ENCODE assay signal across 22 cellular contexts in the genomic region with DNA sequence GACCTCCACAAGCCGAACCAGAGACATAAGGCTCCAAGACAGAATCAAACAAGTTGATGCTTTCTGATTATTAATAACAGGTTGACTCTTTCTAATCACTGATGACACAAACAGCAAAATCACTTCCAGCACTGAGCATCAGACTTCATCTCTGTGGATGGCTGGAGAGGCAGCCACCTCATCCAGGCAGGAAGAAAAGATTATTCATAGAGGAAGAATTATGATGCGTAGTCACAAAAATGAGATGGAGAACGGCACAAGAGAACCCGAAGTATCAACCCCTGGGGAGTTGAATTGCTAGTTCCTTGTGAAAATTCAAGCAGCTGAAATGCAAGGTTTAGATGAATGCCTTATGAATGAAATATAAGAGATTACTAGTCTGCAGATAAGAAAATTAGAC. TPM values are rescaled to one million over a fixed set of nuclear protein-coding genes. Genes with fewer than 3 reads are reported as not detected.
A peak's percentile ranks its signal among the peaks of the same experiment; 100 is the strongest.
DNase-seq lines count a peak whose midpoint lies in the region; ATAC-seq, FAIRE-seq and TF ChIP-seq lines count a peak whose summit lies in the region.
"Had no signal": no experiment of that assay in that cellular context is flagged by ENCODE, and none has a peak within 500 bp of the region (broad histone marks: within the 10 kb centered on the region; RNA-seq: fewer than 3 reads in every experiment).

No MANE protein-coding gene starts in this region.

- H3K9ac ChIP-seq in endothelial cell of umbilical vein (replicated peaks; ENCODE audit: extremely low read depth, insufficient read depth, low read length) (no peak overlapping the region), neural cell (ENCODE audit: low read length) (peak overlapping the region; percentile 3)

- ATAC-seq in HG03565 (IDR thresholded peaks at IDR 0.05; ENCODE audit: unreplicated experiment) = no peak
- no peak for ATAC-seq in GM21390 (IDR thresholded peaks at IDR 0.05; ENCODE audit: unreplicated experiment)
- no peak for ATAC-seq in lower lobe of right lung
- ATAC-seq: esophagus mucosa, left cardiac atrium, right lobe of liver had no signal

- H3K36me3 ChIP-seq in endothelial cell of umbilical vein (ENCODE audit: control insufficient read depth in 2 of 2, extremely low read depth in 1 of 2, insufficient read depth in 2 of 2, low read length in 2 of 2) (no peaks in the 10 kb centered on the region), neural cell (ENCODE audit: insufficient read depth, low read length) (no peaks in the 10 kb centered on the region), lower lobe of right lung (no peaks in the 10 kb centered on the region)
- H3K36me3 ChIP-seq: BE2C, right lobe of liver had no signal

- TF ChIP-seq CTCF in endothelial cell of umbilical vein (IDR thresholded peaks at IDR 0.05; ENCODE audit: extremely low read depth in 1 of 2, insufficient read depth in 1 of 2, low read depth in 1 of 2, low read length in 2 of 2) = no peak
- TF ChIP-seq CTCF in neural cell (IDR thresholded peaks at IDR 0.05; ENCODE audit: poor library complexity, severe bottlenecking) = no peak
- no peak for TF ChIP-seq CTCF in RWPE1 (conservative IDR thresholded peaks at IDR 0.05; ENCODE audit: low read depth)
- no peak for TF ChIP-seq CTCF in lower lobe of right lung (IDR thresholded peaks at IDR 0.05)

- TF ChIP-seq EP300 in neural cell (conservative IDR thresholded peaks at IDR 0.05; ENCODE audit: poor library complexity, severe bottlenecking) = no peak

- no peak overlapping the region for H3K4me3 ChIP-seq in endothelial cell of umbilical vein (replicated peaks in 1 of 3; ENCODE audit: insufficient read depth in 1 of 3, low read depth in 1 of 3, low read length in 3 of 3)
- peak overlapping the region; percentile 9 for H3K4me3 ChIP-seq in neural cell (ENCODE audit: low read length)
- no peak overlapping the region for H3K4me3 ChIP-seq in lower lobe of right lung
- H3K4me3 ChIP-seq: dorsolateral prefrontal cortex, right lobe of liver had no signal

- H3K9me1 ChIP-seq in endothelial cell of umbilical vein (replicated peaks; ENCODE audit: control insufficient read depth, extremely low read depth, insufficient read depth, low read length) = no peaks in the 10 kb centered on the region

- H3K9me3 ChIP-seq in endothelial cell of umbilical vein (replicated peaks; ENCODE audit: control insufficient read depth, insufficient read depth, low read length) (no peaks in the 10 kb centered on the region), neural cell (ENCODE audit: low read length) (no peaks in the 10 kb centered on the region), lower lobe of right lung (no peaks in the 10 kb centered on the region)
- H3K9me3 ChIP-seq: BE2C, right lobe of liver had no signal

- no peaks in the 10 kb centered on the region for H3K4me1 ChIP-seq in endothelial cell of umbilical vein (ENCODE audit: control insufficient read depth, extremely low read depth, insufficient read depth, low read length)
- peaks cover 2% of the 10 kb centered on the region for H3K4me1 ChIP-seq in lower lobe of right lung
- H3K4me1 ChIP-seq: BE2C, right lobe of liver had no signal

- H4K20me1 ChIP-seq in endothelial cell of umbilical vein (replicated peaks; ENCODE audit: control insufficient read depth, extremely low read depth, insufficient read depth, low read length) (no peaks in the 10 kb centered on the region), neural cell (ENCODE audit: insufficient read depth) (no peaks in the 10 kb centered on the region)

- no peaks in the 10 kb centered on the region for H3K9me2 ChIP-seq in neural cell (ENCODE audit: insufficient read depth, low read length)

- intact Hi-C loops in endothelial cell of umbilical vein (cut with micrococcal nuclease) = no loop called here
- intact Hi-C loops in lower lobe of right lung (cut with DNase I) = no loop called here

- dilution Hi-C loops in endothelial cell of umbilical vein (cut with MboI; ENCODE audit: extremely low pct_ligation_motif_present, low sequenced_read_pairs) = no loop called here

- H3K79me2 ChIP-seq in endothelial cell of umbilical vein (ENCODE audit: control insufficient read depth, insufficient read depth, low read length) = no peaks in the 10 kb centered on the region
- no peaks in the 10 kb centered on the region for H3K79me2 ChIP-seq in neural cell (replicated peaks; ENCODE audit: insufficient read depth, low read length)

- no TSS peak for BruUV-seq in endothelial cell of umbilical vein (replicated peaks; lab: Mats Ljungman, UMichigan)

- CTCF ChIA-PET in endothelial cell of umbilical vein (lab: Charles Lee) = interaction anchor here (0.9 kb wide), 1 partner anchor 50 kb away, joined by 3 read pairs; the partner anchor contains the start of gene LMCD1
- CTCF ChIA-PET in RWPE1 (lab: Yijun Ruan, JAX) = no interaction called here

- H3K27ac ChIP-seq in endothelial cell of umbilical vein (ENCODE audit: insufficient read depth, low read depth, low read length) (no peak overlapping the region), neural cell (ENCODE audit: low read length) (peak overlapping the region; percentile 14), RWPE1 (no peak overlapping the region), lower lobe of right lung (no peak overlapping the region)
- H3K27ac ChIP-seq: dorsolateral prefrontal cortex, right lobe of liver had no signal

- no peak for FAIRE-seq in RCC 7860 (lab: Jason Lieb, UNC)
- FAIRE-seq in endothelial cell of umbilical vein (lab: Jason Lieb, UNC) = no peak
- FAIRE-seq: D721Med, GM12892 had no signal

- TF ChIP-seq RAD21 in neural cell (conservative IDR thresholded peaks at IDR 0.05) = no peak

- no peak overlapping the region for H3K4me2 ChIP-seq in endothelial cell of umbilical vein (ENCODE audit: insufficient read depth, low read length)
- H3K4me2 ChIP-seq in neural cell (ENCODE audit: low read length) = no peak overlapping the region

- peak; percentile 73 for DNase-seq in AG20443 (ENCODE audit: low spot score)
- DNase-seq in RCC 7860 (ENCODE audit: low spot score) = peak; percentile 42
- DNase-seq in endothelial cell of umbilical vein (ENCODE audit: low read depth, low spot score) = peak; percentile 10
- DNase-seq in RWPE1 (ENCODE audit: low spot score) = no peak
- no peak for DNase-seq in lower lobe of right lung
- DNase-seq: activated CD4-positive, alpha-beta T cell treated with anti-CD3 and anti-CD28 coated beads for 48 hours; activated naive CD4-positive, alpha-beta T cell; BE2C; dorsolateral prefrontal cortex; GDM1; hippocampal formation; left cardiac atrium; NCI-H2081; NCI-H526 treated with DMSO at 0.1 percent for 48 hours; right lobe of liver; stimulated activated CD4-positive, alpha-beta T cell treated with anti-CD3 and anti-CD28 coated beads, Interleukin-1b, Interleukin-23, amount 100 ng/mL, for 48 hours had no signal

- no peak for TF ChIP-seq POLR2A in endothelial cell of umbilical vein (IDR thresholded peaks at IDR 0.05; ENCODE audit: low read depth, low read length)

- POLR2A ChIA-PET in endothelial cell of umbilical vein (lab: Charles Lee) (no interaction called here), RWPE1 (lab: Yijun Ruan, JAX; ENCODE audit: low non-redundant PET) (no interaction called here)

- no peaks in the 10 kb centered on the region for H3F3A ChIP-seq in neural cell (ENCODE audit: insufficient read depth, low read length, poor library complexity, severe bottlenecking)

- no peaks in the 10 kb centered on the region for H3K27me3 ChIP-seq in endothelial cell of umbilical vein (ENCODE audit: control insufficient read depth in 2 of 2, insufficient read depth in 2 of 2, low read length in 2 of 2)
- no peaks in the 10 kb centered on the region for H3K27me3 ChIP-seq in neural cell (ENCODE audit: insufficient read depth, low read depth, low read length)
- H3K27me3 ChIP-seq in lower lobe of right lung (ENCODE audit: low read depth) = no peaks in the 10 kb centered on the region
- H3K27me3 ChIP-seq: BE2C, dorsolateral prefrontal cortex, right lobe of liver had no signal

- H2AFZ ChIP-seq in endothelial cell of umbilical vein (ENCODE audit: low read depth, low read length) (no peak overlapping the region), neural cell (ENCODE audit: low read depth, low read length) (no peak overlapping the region)

TF ChIP-seq in endothelial cell of umbilical vein, 7 proteins besides CTCF, POLR2A, EP300 and RAD21:
- TF ChIP-seq FOS (IDR thresholded peaks at IDR 0.05; ENCODE audit: borderline replicate concordance, insufficient read depth, low read length) (peak; percentile 72), GATA2 (IDR thresholded peaks at IDR 0.05; ENCODE audit: insufficient read depth, insufficient read length, low read depth, low read length) (peak; percentile 20), EZH2 (IDR thresholded peaks at IDR 0.05; ENCODE audit: borderline replicate concordance, low read depth, low read length, severe bottlenecking) (no peak)

TF ChIP-seq in neural cell, 6 proteins besides CTCF, POLR2A, EP300 and RAD21 (continues in another document):
- TF ChIP-seq TAF1 (IDR thresholded peaks at IDR 0.05; ENCODE audit: low read depth) (no peak), SMC3 (conservative IDR thresholded peaks at IDR 0.05; ENCODE audit: poor library complexity) (no peak), MXI1 (conservative IDR thresholded peaks at IDR 0.05; ENCODE audit: poor library complexity, severe bottlenecking) (no peak), POLR2AphosphoS5 (IDR thresholded peaks at IDR 0.05) (no peak)

RNA-seq across cellular contexts. Expression of gene LMCD1, which starts 49.9 kb away (rescaled TPM):
- total RNA-seq in endothelial cell of umbilical vein = 11.1 and 14.5 TPM in 2 replicates
- polyA plus RNA-seq in endothelial cell of umbilical vein = 7.6 and 11.4 TPM in 2 replicates
- 10.9 and 12.3 TPM in 2 replicates for polyA plus RNA-seq in endothelial cell of umbilical vein (2011; cell fraction: cytosol; rRNA removed)
- 11.8 and 12.1 TPM in 2 replicates for polyA plus RNA-seq in endothelial cell of umbilical vein (2011; cell fraction: nucleus; rRNA removed)
- 11.6 and 15.5 TPM in 2 replicates for polyA plus RNA-seq in endothelial cell of umbilical vein (2012)
- polyA minus RNA-seq in endothelial cell of umbilical vein = 5.8 and 12.4 TPM in 2 replicates
- polyA minus RNA-seq in endothelial cell of umbilical vein (2011; cell fraction: cytosol; rRNA and poly(A)+ RNA removed) = not detected
- polyA minus RNA-seq in endothelial cell of umbilical vein (2011; cell fraction: nucleus; rRNA and poly(A)+ RNA removed) = 10.3 and 13.6 TPM in 2 replicates
- polyA plus RNA-seq in neural cell = 3.4 and 3.5 TPM in 2 replicates
- 0.73 and 1.3 TPM in 2 replicates for polyA minus RNA-seq in neural cell
- 93.6 TPM for total RNA-seq in lower lobe of right lung

Comparison
In these comparisons a context has a peak if more than half of its experiments do, and no peak if none do; other contexts are left out.
1. DNase-seq: peak in AG20443 (single experiment), RCC 7860 (single experiment) and endothelial cell of umbilical vein (single experiment); none in RWPE1 (single experiment) and lower lobe of right lung (single experiment).